In the genomic region with DNA sequence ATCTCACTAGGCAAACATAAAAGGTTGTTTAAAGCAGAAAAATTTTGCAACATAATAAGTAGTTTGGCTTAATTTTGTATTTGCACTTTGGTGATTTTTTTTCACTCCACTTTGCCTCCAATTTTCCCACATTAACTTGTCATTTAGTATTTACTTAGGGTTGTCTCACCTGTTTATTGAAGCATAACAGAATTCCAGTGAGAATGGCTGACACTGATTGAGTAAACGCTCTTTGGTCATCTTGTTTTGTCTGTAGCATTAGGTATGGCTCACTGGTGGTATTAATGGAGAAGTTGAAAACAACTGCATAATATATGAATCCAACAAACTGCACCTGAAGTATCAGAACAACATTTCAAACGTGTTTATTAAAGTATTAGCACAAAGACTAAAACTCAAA, we compare ENCODE assay signal across 17 cellular contexts.
DNase-seq lines count a peak whose midpoint lies in the region; TF ChIP-seq lines count a peak whose summit lies in the region.
"Had no signal": no experiment of that assay in that cellular context is flagged by ENCODE, and none has a peak within 500 bp of the region (broad histone marks: within the 10 kb centered on the region; RNA-seq: fewer than 3 reads in every experiment).

No MANE protein-coding gene starts in this region.

- intact Hi-C loops in Caco-2 (cut with micrococcal nuclease; ENCODE audit: unreplicated experiment), result no loop called here

- H3K27ac ChIP-seq in SU-DHL-6 (ENCODE audit: low read depth, low read length), result no peak overlapping the region
- H3K27ac ChIP-seq: 22Rv1, BLaER1, C4-2B had no signal

- CTCF ChIA-PET in Caco-2 (lab: Charles Lee), result no interaction called here

- H3K9me3 ChIP-seq in SU-DHL-6 (ENCODE audit: insufficient read depth, low read length) (no peaks in the 10 kb centered on the region), Caco-2 (no peaks in the 10 kb centered on the region)
- H3K9me3 ChIP-seq: BLaER1, HAP-1 had no signal

- no peaks in the 10 kb centered on the region for H3K9me2 ChIP-seq in SU-DHL-6 (replicated peaks; ENCODE audit: insufficient read depth, low read length)

- H3F3A ChIP-seq in SU-DHL-6 (ENCODE audit: insufficient read depth), result no peaks in the 10 kb centered on the region

- H3K36me3 Mint-ChIP-seq in Caco-2 (ENCODE audit: insufficient read depth, unreplicated experiment), result no peaks in the 10 kb centered on the region
- H3K36me3 Mint-ChIP-seq: CD4-positive, CD25-positive, alpha-beta regulatory T cell; CD8-positive, alpha-beta T cell had no signal

- no peak overlapping the region for H3K9ac ChIP-seq in SU-DHL-6 (ENCODE audit: low read length)
- H3K9ac ChIP-seq: BLaER1 had no signal

- H3K27ac Mint-ChIP-seq in Caco-2 (ENCODE audit: unreplicated experiment), result no peak overlapping the region
- H3K27ac Mint-ChIP-seq: B cell; CD4-positive, CD25-positive, alpha-beta regulatory T cell; CD8-positive, alpha-beta T cell had no signal

- POLR2A ChIA-PET in Caco-2 (lab: Charles Lee), result no interaction called here

- peaks cover 2% of the 10 kb centered on the region for H3K27me3 Mint-ChIP-seq in Caco-2 (ENCODE audit: insufficient read depth, unreplicated experiment)
- H3K27me3 Mint-ChIP-seq: B cell; CD4-positive, CD25-positive, alpha-beta regulatory T cell had no signal

- H3K4me3 Mint-ChIP-seq in Caco-2 (ENCODE audit: unreplicated experiment), result no peak overlapping the region
- H3K4me3 Mint-ChIP-seq: B cell; CD4-positive, CD25-positive, alpha-beta regulatory T cell; CD8-positive, alpha-beta T cell had no signal

- H4K20me1 ChIP-seq in SU-DHL-6 (ENCODE audit: low read depth, low read length), result no peaks in the 10 kb centered on the region
- H4K20me1 ChIP-seq: BLaER1 had no signal

- no peak overlapping the region for H3K4me3 ChIP-seq in SU-DHL-6 (ENCODE audit: insufficient read depth, low read length, poor library complexity, severe bottlenecking)
- H3K4me3 ChIP-seq in Caco-2 (ENCODE audit: low read depth, low read length), result no peak overlapping the region
- H3K4me3 ChIP-seq: BLaER1, HAP-1 had no signal

- no peaks in the 10 kb centered on the region for H3K4me1 ChIP-seq in Caco-2
- H3K4me1 ChIP-seq: BLaER1 had no signal

- H3K36me3 ChIP-seq in SU-DHL-6 (ENCODE audit: low read length) (no peaks in the 10 kb centered on the region), Caco-2 (ENCODE audit: control insufficient read depth, insufficient read depth, low read length) (no peaks in the 10 kb centered on the region)
- H3K36me3 ChIP-seq: BLaER1, HAP-1 had no signal

- TF ChIP-seq CTCF in SU-DHL-6 (IDR thresholded peaks at IDR 0.05; ENCODE audit: insufficient read depth, low read length, poor library complexity, severe bottlenecking) (no peak), Caco-2 (IDR thresholded peaks at IDR 0.05; ENCODE audit: insufficient read depth in 1 of 2, low read depth in 1 of 2, low read length in 1 of 2, severe bottlenecking in 1 of 2, unreplicated experiment in 1 of 2) (no peak)

- H3K4me1 Mint-ChIP-seq in Caco-2 (ENCODE audit: low read depth, unreplicated experiment), result no peaks in the 10 kb centered on the region
- H3K4me1 Mint-ChIP-seq: B cell; CD4-positive, CD25-positive, alpha-beta regulatory T cell had no signal

- peak overlapping the region; percentile 19 for H2AFZ ChIP-seq in SU-DHL-6 (ENCODE audit: low read depth, low read length, severe bottlenecking)

- BruUV-seq in Caco-2 (replicated peaks; lab: Mats Ljungman, UMichigan), result no TSS peak

- no peaks in the 10 kb centered on the region for H3K79me2 ChIP-seq in SU-DHL-6 (ENCODE audit: insufficient read depth, low read length)

- peak in 2 of 3 experiments; percentile 2 to 74 for DNase-seq in NCI-H1417 (lab: John Stamatoyannopoulos, UW)
- DNase-seq in NCI-H1417 treated with DMSO at 0.1 percent for 48 hours (lab: John Stamatoyannopoulos, UW), result no peak
- DNase-seq in retina, result peak; percentile 34
- DNase-seq in HuH-7.5 (ENCODE audit: low spot score), result no peak
- DNase-seq in pons (ENCODE audit: low spot score), result no peak
- no peak for DNase-seq in Caco-2
- DNase-seq: Calu3; CD4-positive, CD25-positive, alpha-beta regulatory T cell; CD8-positive, alpha-beta T cell; DND-41; GOT3 had no signal

- no peaks in the 10 kb centered on the region for H3K27me3 ChIP-seq in SU-DHL-6 (ENCODE audit: low read length)
- no peaks in the 10 kb centered on the region for H3K27me3 ChIP-seq in Caco-2 (replicated peaks; ENCODE audit: control insufficient read depth, insufficient read depth, low read length)
- H3K27me3 ChIP-seq: BLaER1 had no signal

- no peak overlapping the region for H3K4me2 ChIP-seq in SU-DHL-6 (ENCODE audit: low read depth, low read length, poor library complexity, severe bottlenecking)
- H3K4me2 ChIP-seq: BLaER1 had no signal

- no peaks in the 10 kb centered on the region for H3K9me3 Mint-ChIP-seq in Caco-2 (ENCODE audit: unreplicated experiment)

Comparison
In these comparisons a context has a peak if more than half of its experiments do, and no peak if none do; other contexts are left out.
1. DNase-seq: peak in NCI-H1417 (2 of 3) and retina (single experiment); none in NCI-H1417 treated with DMSO at 0.1 percent for 48 hours (single experiment), HuH-7.5 (single experiment), pons (single experiment) and Caco-2 (0 of 2).